Comparison of ENCODE assay signal across 8 cellular contexts in the genomic region with DNA sequence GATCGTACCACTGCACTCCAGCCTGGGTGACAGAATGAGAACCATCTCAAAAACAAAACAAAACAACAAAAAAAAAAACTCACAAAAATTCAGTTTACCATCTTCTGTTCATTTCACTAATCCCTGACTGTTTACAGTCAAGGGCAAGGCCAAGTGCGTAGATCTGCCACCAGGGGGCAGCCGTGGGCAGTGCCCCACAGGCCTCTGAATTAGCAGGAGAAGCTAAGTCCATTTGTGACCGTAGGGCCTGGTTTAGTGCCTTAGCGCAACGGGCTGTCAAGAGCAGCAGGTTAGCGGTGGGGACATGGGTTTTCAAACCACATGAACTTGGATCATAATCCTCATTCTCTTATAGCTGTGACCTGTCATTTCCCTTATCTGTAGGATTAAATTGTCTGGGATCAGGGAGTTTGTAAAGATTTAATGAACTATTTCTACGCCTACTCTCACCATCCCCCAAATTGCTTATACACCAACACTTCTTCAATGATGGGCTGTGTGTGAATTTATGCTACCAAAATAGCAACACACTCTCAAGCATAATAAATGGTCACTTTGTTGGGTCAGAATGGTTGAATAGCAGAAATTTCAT. TPM values are rescaled to one million over a fixed set of nuclear protein-coding genes. Genes with fewer than 3 reads are reported as not detected.
DNase-seq lines count a peak whose midpoint lies in the region; ATAC-seq lines count a peak whose summit lies in the region.

No MANE protein-coding gene starts in this region.

- in situ Hi-C loops in G401 (cut with HindIII; ENCODE audit: low sequenced_read_pairs): no loop called here

- peak; percentile 65 for ATAC-seq in HG03432 (IDR thresholded peaks at IDR 0.05; ENCODE audit: unreplicated experiment)
- ATAC-seq in GM18873 (IDR thresholded peaks at IDR 0.05; ENCODE audit: low FRiP score, unreplicated experiment): no peak

- DNase-seq in G401 (ENCODE audit: low spot score) (peak; percentile 78), NCI-H526 treated with DMSO at 0.1 percent for 48 hours (lab: John Stamatoyannopoulos, UW) (peak; percentile 40), dermis microvascular lymphatic vessel endothelial cell (ENCODE audit: low read depth in 2 of 2) (peak; percentile 75 to 86), lung microvascular endothelial cell (ENCODE audit: low read depth in 2 of 2) (peak; percentile 88 to 90)
- DNase-seq in activated CD4-positive, alpha-beta T cell treated with anti-CD3 and anti-CD28 coated beads, Interleukin-2, amount 50 U/mL, for 24 hours (ENCODE audit: low read depth in 1 of 2, low spot score in 1 of 2): peak; percentile 53 to 55
- DNase-seq in stimulated activated CD8-positive, alpha-beta memory T cell treated with anti-CD3 and anti-CD28 coated beads, Interleukin-15, amount 100 ng/mL, for 1 hour (ENCODE audit: low read depth): peak; percentile 52

RNA-seq across cellular contexts. Expression of gene KCTD10, which starts 49.0 kb away (rescaled TPM):
- 46.4 and 59.2 TPM in 2 replicates for total RNA-seq in G401 (2014; rRNA removed; shearing (Covaris generic))
- total RNA-seq in dermis microvascular lymphatic vessel endothelial cell (74.5 and 95.6 TPM in 2 replicates), lung microvascular endothelial cell (65.7 and 73.0 TPM in 2 replicates)

RNA-seq across cellular contexts. Expression of gene UBE3B, which starts 49.3 kb away (rescaled TPM):
- total RNA-seq in G401 (2014; rRNA removed; shearing (Covaris generic)): 20.3 and 37.8 TPM in 2 replicates
- total RNA-seq in dermis microvascular lymphatic vessel endothelial cell (23.0 and 29.0 TPM in 2 replicates), lung microvascular endothelial cell (20.5 and 28.0 TPM in 2 replicates)
